In genomic region chr20:35934050-35934449, GRCh38 we compare ENCODE assay signal across 19 cellular contexts. TPM values are rescaled to one million over a fixed set of nuclear protein-coding genes. Genes with fewer than 3 reads are reported as not detected.
"Had no signal": no experiment of that assay in that cellular context is flagged by ENCODE, and none has a peak within 500 bp of the region (broad histone marks: within the 10 kb centered on the region; RNA-seq: fewer than 3 reads in every experiment).

No MANE protein-coding gene starts in this region.

- H3K27ac Mint-ChIP-seq: activated B cell treated with CpG ODN at 0.5 μM for 24 hours; activated CD4-positive, alpha-beta T cell treated with anti-CD3 and anti-CD28 coated beads, Interleukin-2, amount 10 ng/mL, durations not matched to agents 24 days and 14 days; T-helper 1 cell treated with Interleukin-12 subunit alpha and Interleukin-12 subunit beta and Interleukin-4 antibody, amounts not matched to agents 30 μg/mL and 1 μg/mL, for 36 hours; type B pancreatic cell had no signal

- H3K27me3 ChIP-seq: adrenal gland, hepatocyte, suprapubic skin had no signal

- ATAC-seq: left colon, right cardiac atrium had no signal

- H3K4me1 ChIP-seq: adrenal gland, suprapubic skin had no signal

- H3K4me1 Mint-ChIP-seq: activated B cell treated with CpG ODN at 0.5 μM for 24 hours had no signal

- H3K4me3 ChIP-seq: adrenal gland, coronary artery, hepatocyte, lung, smooth muscle cell, suprapubic skin had no signal

- DNase-seq: activated B cell treated with CpG ODN at 0.5 μM for 24 hours; activated CD4-positive, alpha-beta T cell treated with anti-CD3 and anti-CD28 coated beads, Interleukin-2, amount 10 ng/mL, durations not matched to agents 24 days and 14 days; activated gamma-delta T cell; activated T-cell treated with anti-CD3 and anti-CD28 coated beads, Interleukin-2, amount 50 U/mL, for 1 hour; adrenal gland; caudate nucleus; effector CD4-positive, alpha-beta T cell; erythroblast; left colon; naive B cell; right cardiac atrium; stimulated activated naive CD4-positive, alpha-beta T cell had no signal

- H3K9me3 ChIP-seq: adrenal gland, suprapubic skin had no signal

- H3K9me3 Mint-ChIP-seq: activated B cell treated with CpG ODN at 0.5 μM for 24 hours; activated CD4-positive, alpha-beta T cell treated with anti-CD3 and anti-CD28 coated beads, Interleukin-2, amount 10 ng/mL, durations not matched to agents 24 days and 14 days; naive B cell; T-helper 1 cell treated with Interleukin-12 subunit alpha and Interleukin-12 subunit beta and Interleukin-4 antibody, amounts not matched to agents 30 μg/mL and 1 μg/mL, for 36 hours; type B pancreatic cell had no signal

- H3K27me3 Mint-ChIP-seq: activated B cell treated with CpG ODN at 0.5 μM for 24 hours; activated CD4-positive, alpha-beta T cell treated with anti-CD3 and anti-CD28 coated beads, Interleukin-2, amount 10 ng/mL, durations not matched to agents 24 days and 14 days; naive B cell; type B pancreatic cell had no signal

- H3K27ac ChIP-seq: adrenal gland, coronary artery, hepatocyte, suprapubic skin had no signal

- H3K4me3 Mint-ChIP-seq: activated B cell treated with CpG ODN at 0.5 μM for 24 hours; activated CD4-positive, alpha-beta T cell treated with anti-CD3 and anti-CD28 coated beads, Interleukin-2, amount 10 ng/mL, durations not matched to agents 24 days and 14 days; naive B cell; T-helper 1 cell treated with Interleukin-12 subunit alpha and Interleukin-12 subunit beta and Interleukin-4 antibody, amounts not matched to agents 30 μg/mL and 1 μg/mL, for 36 hours; type B pancreatic cell had no signal

RNA-seq across cellular contexts. Expression of gene CNBD2, which starts 34.3 kb away (rescaled TPM):
- polyA plus RNA-seq: hepatocyte had no signal
